ENCODE assay signal across 11 cellular contexts in the genomic region with DNA sequence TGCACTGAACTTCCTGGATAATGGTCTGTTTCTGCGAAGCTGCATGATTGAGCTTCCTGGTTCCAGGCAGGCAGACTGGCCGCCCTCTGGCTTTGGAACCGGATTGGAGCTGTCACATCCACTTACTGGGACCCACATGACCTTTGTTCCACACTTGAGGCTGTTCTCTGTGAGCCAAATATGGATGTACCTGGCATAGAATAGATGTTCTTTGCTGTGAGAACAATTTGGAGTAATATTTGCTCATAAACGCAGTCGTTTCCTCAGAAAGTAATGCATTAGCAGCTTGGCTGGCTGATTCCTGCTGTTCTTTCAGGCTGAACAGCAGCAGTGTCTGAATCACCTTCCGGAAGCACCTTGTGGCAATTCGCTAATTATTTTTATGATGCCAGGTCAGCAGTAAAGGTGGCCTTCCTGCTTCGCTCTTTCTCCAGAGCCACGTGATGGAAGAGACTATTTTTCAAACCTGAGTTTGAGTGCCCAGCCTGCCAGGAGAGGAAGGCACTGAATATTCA.
A peak's percentile ranks its signal among the peaks of the same experiment; 100 is the strongest.
DNase-seq lines count a peak whose midpoint lies in the region; ATAC-seq and TF ChIP-seq lines count a peak whose summit lies in the region.
"Had no signal": no experiment of that assay in that cellular context is flagged by ENCODE, and none has a peak within 500 bp of the region (broad histone marks: within the 10 kb centered on the region; RNA-seq: fewer than 3 reads in every experiment).

No MANE protein-coding gene starts in this region.

- H3K79me2 ChIP-seq in PC-9 (ENCODE audit: low read depth) = no peaks in the 10 kb centered on the region

- no peaks in the 10 kb centered on the region for H3K9me2 ChIP-seq in PC-9 (ENCODE audit: insufficient read depth)

- no peak overlapping the region for H2AFZ ChIP-seq in PC-9

- no peaks in the 10 kb centered on the region for H4K20me1 ChIP-seq in PC-9 (ENCODE audit: insufficient read depth)

- H3K4me3 ChIP-seq in H7 (ENCODE audit: insufficient read depth, low read depth, low read length) (no peak overlapping the region), PC-9 (no peak overlapping the region), esophagus muscularis mucosa (no peak overlapping the region)
- H3K4me3 ChIP-seq: ovary had no signal

- POLR2A ChIA-PET in PC-9 (lab: Charles Lee; ENCODE audit: unreplicated experiment) = no interaction called here
- POLR2A ChIA-PET in naive thymus-derived CD8-positive, alpha-beta T cell (lab: Charles Lee) = no interaction called here

- peaks cover 28% of the 10 kb centered on the region for H3F3A ChIP-seq in PC-9 (ENCODE audit: insufficient read depth, low read depth)

- H3K27ac Mint-ChIP-seq in naive thymus-derived CD8-positive, alpha-beta T cell = no peak overlapping the region

- intact Hi-C loops in PC-9 (cut with micrococcal nuclease; ENCODE audit: unreplicated experiment) = no loop called here
- intact Hi-C loops in left cardiac atrium (cut with DNase I) = no loop called here
- intact Hi-C loops in posterior vena cava (cut with DNase I) = no loop called here
- intact Hi-C loops in esophagus muscularis mucosa (cut with DNase I) = no loop called here

- H3K36me3 ChIP-seq in H7 (replicated peaks; ENCODE audit: control insufficient read depth, insufficient read depth, low read length) (no peaks in the 10 kb centered on the region), PC-9 (ENCODE audit: low read depth) (no peaks in the 10 kb centered on the region; the same call in 1 of the 2 replicates), esophagus muscularis mucosa (no peaks in the 10 kb centered on the region)
- H3K36me3 ChIP-seq: ovary had no signal

- H3K4me2 ChIP-seq in PC-9 = peak overlapping the region; percentile 49

- WGBS in esophagus muscularis mucosa = 64% methylated on average over 7 of the region's 9 CpGs

- no TSS peak for BruUV-seq in PC-9 (replicated peaks; lab: Mats Ljungman, UMichigan)

- DNase-seq in H7 (peak; percentile 4), PC-9 (peak; percentile 47 to 87), left cardiac atrium (peak; percentile 36), posterior vena cava (ENCODE audit: low spot score) (peak; percentile 82), esophagus muscularis mucosa (ENCODE audit: extremely low spot score) (no peak), NCI-H128 (lab: John Stamatoyannopoulos, UW; ENCODE audit: unreplicated experiment) (no peak)
- DNase-seq in stimulated activated CD8-positive, alpha-beta memory T cell treated with anti-CD3 and anti-CD28 coated beads, Interleukin-4, amount 100 ng/mL, for 48 hours = no peak
- no peak for DNase-seq in naive thymus-derived CD8-positive, alpha-beta T cell
- DNase-seq: activated T-cell treated with anti-CD3 and anti-CD28 coated beads, Interleukin-2, amount 50 U/mL, for 4 hours; DND-41 had no signal

- CTCF ChIA-PET in PC-9 (lab: Charles Lee) = no interaction called here

- H3K4me1 ChIP-seq in PC-9 (replicated peaks; ENCODE audit: insufficient read depth) (peaks cover 53% of the 10 kb centered on the region), esophagus muscularis mucosa (peaks cover 0 to 11% (median 2%) of the 10 kb centered on the region in 4 donors)

- H3K27me3 ChIP-seq in H7 (ENCODE audit: control insufficient read depth, insufficient read depth, low read length) (no peaks in the 10 kb centered on the region), PC-9 (ENCODE audit: insufficient read depth, low read depth) (no peaks in the 10 kb centered on the region), esophagus muscularis mucosa (no peaks in the 10 kb centered on the region)
- H3K27me3 ChIP-seq: ovary had no signal

- H3K9me3 ChIP-seq in PC-9 (ENCODE audit: insufficient read depth, low read depth) (no peaks in the 10 kb centered on the region), esophagus muscularis mucosa (no peaks in the 10 kb centered on the region)
- H3K9me3 ChIP-seq: ovary had no signal

- no peak overlapping the region for H3K4me3 Mint-ChIP-seq in naive thymus-derived CD8-positive, alpha-beta T cell
- H3K4me3 Mint-ChIP-seq: activated T-cell treated with anti-CD3 and anti-CD28 coated beads, Interleukin-2, amount 50 U/mL, for 4 hours had no signal

- peaks cover 0 to 4% (median 0%) of the 10 kb centered on the region in 9 donors for H3K9me3 Mint-ChIP-seq in naive thymus-derived CD8-positive, alpha-beta T cell
- H3K9me3 Mint-ChIP-seq: activated T-cell treated with anti-CD3 and anti-CD28 coated beads, Interleukin-2, amount 50 U/mL, for 4 hours had no signal

- H3K36me3 Mint-ChIP-seq in naive thymus-derived CD8-positive, alpha-beta T cell = no peaks in the 10 kb centered on the region

- no peak for TF ChIP-seq POLR2A in esophagus muscularis mucosa (IDR thresholded peaks at IDR 0.05; ENCODE audit: low read depth)

- no peak for TF ChIP-seq EP300 in esophagus muscularis mucosa (IDR thresholded peaks at IDR 0.05)

- no peaks in the 10 kb centered on the region for H3K4me1 Mint-ChIP-seq in naive thymus-derived CD8-positive, alpha-beta T cell

- peak; percentile 85 to 90 for ATAC-seq in left cardiac atrium
- no peak for ATAC-seq in naive thymus-derived CD8-positive, alpha-beta T cell
- ATAC-seq: activated T-cell treated with anti-CD3 and anti-CD28 coated beads, Interleukin-2, amount 50 U/mL, for 4 hours had no signal

- TF ChIP-seq CTCF in PC-9 (conservative IDR thresholded peaks at IDR 0.05) = no peak
- no peak for TF ChIP-seq CTCF in esophagus muscularis mucosa (IDR thresholded peaks at IDR 0.05)

- H3K27ac ChIP-seq in PC-9 = peak overlapping the region; percentile 92
- no peak overlapping the region for H3K27ac ChIP-seq in esophagus muscularis mucosa (replicated peaks in 1 of 4)
- H3K27ac ChIP-seq: ovary had no signal

- peaks cover 3 to 24% (median 16%) of the 10 kb centered on the region in 5 donors for H3K27me3 Mint-ChIP-seq in naive thymus-derived CD8-positive, alpha-beta T cell

Comparison
In these comparisons a context has a peak if more than half of its experiments do, and no peak if none do; other contexts are left out.
1. DNase-seq: peak in H7 (single experiment), PC-9 (2 of 2), left cardiac atrium (single experiment) and posterior vena cava (single experiment); none in esophagus muscularis mucosa (single experiment), stimulated activated CD8-positive, alpha-beta memory T cell treated with anti-CD3 and anti-CD28 coated beads, Interleukin-4, amount 100 ng/mL, for 48 hours (single experiment), naive thymus-derived CD8-positive, alpha-beta T cell (0 of 10) and NCI-H128 (single experiment).
2. ATAC-seq: peak in left cardiac atrium (2 of 2); none in naive thymus-derived CD8-positive, alpha-beta T cell (0 of 2).